Comparison of ENCODE assay signal across 1 cellular context in the genomic region with DNA sequence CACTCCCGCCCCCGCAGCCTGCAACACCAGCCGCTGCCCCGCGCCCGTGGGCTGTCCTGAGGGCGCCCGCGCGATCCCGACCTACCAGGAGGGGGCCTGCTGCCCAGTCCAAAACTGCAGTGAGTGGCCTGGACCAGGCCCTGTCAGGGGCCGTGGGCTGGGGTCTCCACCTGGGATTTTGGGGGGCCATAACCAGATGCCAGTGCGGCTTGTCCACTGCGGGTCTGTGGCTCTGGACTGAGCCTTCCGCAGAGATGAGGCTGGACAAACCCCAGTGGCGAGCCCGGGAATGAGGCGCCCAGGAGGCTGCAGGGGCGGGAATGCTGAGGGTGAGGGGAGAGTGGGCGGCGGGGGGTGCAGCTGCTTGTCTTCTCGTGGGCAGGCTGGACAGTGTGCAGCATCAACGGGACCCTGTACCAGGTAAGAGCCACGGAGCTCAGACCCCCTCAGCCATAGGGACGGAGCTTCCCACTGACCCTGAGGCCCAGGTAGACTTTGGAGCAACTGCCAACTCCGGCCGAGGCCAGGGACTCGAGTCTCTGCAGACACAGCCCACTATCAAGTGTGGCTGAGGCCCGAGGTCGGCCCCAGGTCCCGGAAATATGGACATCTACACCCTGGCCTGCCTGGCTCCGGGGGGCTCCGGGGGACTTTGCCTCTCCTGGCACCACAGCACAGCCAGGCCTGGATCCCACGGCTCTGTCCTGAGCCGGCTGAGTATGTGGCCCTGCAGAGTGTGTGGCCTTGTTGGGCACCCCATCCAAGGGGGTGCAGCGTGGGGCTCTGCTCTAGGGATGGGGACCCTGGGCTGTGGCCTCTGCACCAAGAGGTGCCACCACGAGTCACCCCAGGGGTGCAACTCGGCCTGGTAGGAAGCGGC.
TF ChIP-seq lines count a peak whose summit lies in the region.

No MANE protein-coding gene starts in this region.

TF ChIP-seq in SK-N-SH treated with all-trans-retinoic acid at 6 μM for 48 hours, 23 proteins besides CTCF, POLR2A, EP300 and RAD21 (continued from another document):
- TF ChIP-seq, protein P1, sequence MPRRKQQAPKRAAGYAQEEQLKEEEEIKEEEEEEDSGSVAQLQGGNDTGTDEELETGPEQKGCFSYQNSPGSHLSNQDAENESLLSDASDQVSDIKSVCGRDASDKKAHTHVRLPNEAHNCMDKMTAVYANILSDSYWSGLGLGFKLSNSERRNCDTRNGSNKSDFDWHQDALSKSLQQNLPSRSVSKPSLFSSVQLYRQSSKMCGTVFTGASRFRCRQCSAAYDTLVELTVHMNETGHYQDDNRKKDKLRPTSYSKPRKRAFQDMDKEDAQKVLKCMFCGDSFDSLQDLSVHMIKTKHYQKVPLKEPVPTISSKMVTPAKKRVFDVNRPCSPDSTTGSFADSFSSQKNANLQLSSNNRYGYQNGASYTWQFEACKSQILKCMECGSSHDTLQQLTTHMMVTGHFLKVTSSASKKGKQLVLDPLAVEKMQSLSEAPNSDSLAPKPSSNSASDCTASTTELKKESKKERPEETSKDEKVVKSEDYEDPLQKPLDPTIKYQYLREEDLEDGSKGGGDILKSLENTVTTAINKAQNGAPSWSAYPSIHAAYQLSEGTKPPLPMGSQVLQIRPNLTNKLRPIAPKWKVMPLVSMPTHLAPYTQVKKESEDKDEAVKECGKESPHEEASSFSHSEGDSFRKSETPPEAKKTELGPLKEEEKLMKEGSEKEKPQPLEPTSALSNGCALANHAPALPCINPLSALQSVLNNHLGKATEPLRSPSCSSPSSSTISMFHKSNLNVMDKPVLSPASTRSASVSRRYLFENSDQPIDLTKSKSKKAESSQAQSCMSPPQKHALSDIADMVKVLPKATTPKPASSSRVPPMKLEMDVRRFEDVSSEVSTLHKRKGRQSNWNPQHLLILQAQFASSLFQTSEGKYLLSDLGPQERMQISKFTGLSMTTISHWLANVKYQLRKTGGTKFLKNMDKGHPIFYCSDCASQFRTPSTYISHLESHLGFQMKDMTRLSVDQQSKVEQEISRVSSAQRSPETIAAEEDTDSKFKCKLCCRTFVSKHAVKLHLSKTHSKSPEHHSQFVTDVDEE (CRISPR knock-in tag; IDR thresholded peaks at IDR 0.05) = no peak
- TF ChIP-seq RARB (CRISPR knock-in tag; IDR thresholded peaks at IDR 0.05) (no peak), CSDC2 (CRISPR knock-in tag; IDR thresholded peaks at IDR 0.05) (no peak), ZNF565 (CRISPR knock-in tag; conservative IDR thresholded peaks at IDR 0.05; ENCODE audit: low read depth) (no peak), SNAI2 (CRISPR knock-in tag; IDR thresholded peaks at IDR 0.05) (no peak), TCF4 (CRISPR knock-in tag; IDR thresholded peaks at IDR 0.05; ENCODE audit: borderline replicate concordance) (no peak), ZNF70 (CRISPR knock-in tag; IDR thresholded peaks at IDR 0.05) (no peak), ZFP30 (CRISPR knock-in tag; IDR thresholded peaks at IDR 0.05) (no peak)
- TF ChIP-seq, protein P2, sequence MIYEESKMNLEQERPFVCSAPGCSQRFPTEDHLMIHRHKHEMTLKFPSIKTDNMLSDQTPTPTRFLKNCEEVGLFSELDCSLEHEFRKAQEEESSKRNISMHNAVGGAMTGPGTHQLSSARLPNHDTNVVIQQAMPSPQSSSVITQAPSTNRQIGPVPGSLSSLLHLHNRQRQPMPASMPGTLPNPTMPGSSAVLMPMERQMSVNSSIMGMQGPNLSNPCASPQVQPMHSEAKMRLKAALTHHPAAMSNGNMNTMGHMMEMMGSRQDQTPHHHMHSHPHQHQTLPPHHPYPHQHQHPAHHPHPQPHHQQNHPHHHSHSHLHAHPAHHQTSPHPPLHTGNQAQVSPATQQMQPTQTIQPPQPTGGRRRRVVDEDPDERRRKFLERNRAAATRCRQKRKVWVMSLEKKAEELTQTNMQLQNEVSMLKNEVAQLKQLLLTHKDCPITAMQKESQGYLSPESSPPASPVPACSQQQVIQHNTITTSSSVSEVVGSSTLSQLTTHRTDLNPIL (CRISPR knock-in tag; IDR thresholded peaks at IDR 0.05; ENCODE audit: low read depth) = no peak
- TF ChIP-seq, protein P3, sequence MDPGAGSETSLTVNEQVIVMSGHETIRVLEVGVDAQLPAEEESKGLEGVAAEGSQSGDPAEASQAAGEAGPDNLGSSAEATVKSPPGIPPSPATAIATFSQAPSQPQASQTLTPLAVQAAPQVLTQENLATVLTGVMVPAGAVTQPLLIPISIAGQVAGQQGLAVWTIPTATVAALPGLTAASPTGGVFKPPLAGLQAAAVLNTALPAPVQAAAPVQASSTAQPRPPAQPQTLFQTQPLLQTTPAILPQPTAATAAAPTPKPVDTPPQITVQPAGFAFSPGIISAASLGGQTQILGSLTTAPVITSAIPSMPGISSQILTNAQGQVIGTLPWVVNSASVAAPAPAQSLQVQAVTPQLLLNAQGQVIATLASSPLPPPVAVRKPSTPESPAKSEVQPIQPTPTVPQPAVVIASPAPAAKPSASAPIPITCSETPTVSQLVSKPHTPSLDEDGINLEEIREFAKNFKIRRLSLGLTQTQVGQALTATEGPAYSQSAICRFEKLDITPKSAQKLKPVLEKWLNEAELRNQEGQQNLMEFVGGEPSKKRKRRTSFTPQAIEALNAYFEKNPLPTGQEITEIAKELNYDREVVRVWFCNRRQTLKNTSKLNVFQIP (CRISPR knock-in tag; IDR thresholded peaks at IDR 0.05; ENCODE audit: borderline replicate concordance, low read depth) = no peak
- TF ChIP-seq, protein P4, sequence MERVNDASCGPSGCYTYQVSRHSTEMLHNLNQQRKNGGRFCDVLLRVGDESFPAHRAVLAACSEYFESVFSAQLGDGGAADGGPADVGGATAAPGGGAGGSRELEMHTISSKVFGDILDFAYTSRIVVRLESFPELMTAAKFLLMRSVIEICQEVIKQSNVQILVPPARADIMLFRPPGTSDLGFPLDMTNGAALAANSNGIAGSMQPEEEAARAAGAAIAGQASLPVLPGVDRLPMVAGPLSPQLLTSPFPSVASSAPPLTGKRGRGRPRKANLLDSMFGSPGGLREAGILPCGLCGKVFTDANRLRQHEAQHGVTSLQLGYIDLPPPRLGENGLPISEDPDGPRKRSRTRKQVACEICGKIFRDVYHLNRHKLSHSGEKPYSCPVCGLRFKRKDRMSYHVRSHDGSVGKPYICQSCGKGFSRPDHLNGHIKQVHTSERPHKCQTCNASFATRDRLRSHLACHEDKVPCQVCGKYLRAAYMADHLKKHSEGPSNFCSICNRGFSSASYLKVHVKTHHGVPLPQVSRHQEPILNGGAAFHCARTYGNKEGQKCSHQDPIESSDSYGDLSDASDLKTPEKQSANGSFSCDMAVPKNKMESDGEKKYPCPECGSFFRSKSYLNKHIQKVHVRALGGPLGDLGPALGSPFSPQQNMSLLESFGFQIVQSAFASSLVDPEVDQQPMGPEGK (CRISPR knock-in tag; IDR thresholded peaks at IDR 0.05; ENCODE audit: borderline replicate concordance) = no peak
